Comparison of ENCODE assay signal across 8 cellular contexts in the genomic region with DNA sequence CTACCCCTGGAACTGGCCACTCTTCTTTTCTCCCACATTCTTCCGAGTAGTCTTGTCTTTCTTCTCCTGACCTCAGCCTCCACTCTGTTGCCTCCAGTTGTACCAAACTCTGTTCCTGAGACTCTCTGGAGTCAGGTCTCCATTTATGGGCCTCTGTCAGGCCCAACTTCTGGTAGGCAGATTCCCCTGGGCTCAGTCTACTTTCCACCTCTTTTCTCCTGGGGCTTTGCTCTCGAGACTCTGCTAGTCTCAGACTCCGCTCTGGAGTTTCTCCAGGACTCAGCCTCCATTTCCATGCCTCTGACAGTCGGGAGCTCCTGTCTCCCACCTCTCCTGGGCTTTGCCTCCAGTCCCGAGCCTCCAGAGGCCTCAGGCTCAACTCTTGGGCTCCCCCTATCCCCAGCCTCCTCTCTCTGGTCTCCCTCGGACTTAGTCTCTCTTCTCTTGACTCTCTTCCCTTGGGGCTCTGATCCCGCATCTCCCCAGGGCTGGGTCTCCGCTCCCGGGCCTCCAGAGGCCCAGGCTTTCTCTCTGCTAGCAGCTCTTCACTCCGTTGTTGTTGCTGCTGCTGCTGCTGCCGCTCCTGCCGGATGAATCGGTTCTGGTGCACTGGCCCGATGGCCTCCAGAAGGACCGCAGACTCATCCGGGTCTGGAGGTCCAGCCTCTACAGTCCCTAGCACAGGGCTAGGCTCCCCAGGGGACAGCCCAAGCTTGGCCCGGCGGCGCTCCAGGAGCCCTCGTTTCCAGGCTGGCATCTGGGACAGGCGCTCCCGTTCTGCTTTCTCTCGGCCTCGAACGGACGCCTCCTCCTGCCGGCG. TPM values are rescaled to one million over a fixed set of nuclear protein-coding genes. Genes with fewer than 3 reads are reported as not detected.
DNase-seq lines count a peak whose midpoint lies in the region; ATAC-seq and TF ChIP-seq lines count a peak whose summit lies in the region.

No MANE protein-coding gene starts in this region.

- WGBS in esophagus muscularis mucosa = 14% methylated on average over 18 of the region's 28 CpGs
- WGBS in trophoblast cell (ENCODE audit: extremely low coverage, insufficient coverage, insufficient read length) = no CpG with 5 or more reads among the region's 28 CpGs

- peaks cover 31% of the 10 kb centered on the region for H3K79me1 ChIP-seq in trophoblast cell (ENCODE audit: low read length)

- H3K4ac ChIP-seq in trophoblast cell (ENCODE audit: low read depth, low read length) = peak overlapping the region; percentile 40

- TF ChIP-seq POLR2A in esophagus muscularis mucosa (IDR thresholded peaks at IDR 0.05; ENCODE audit: low read depth) = no peak

- peak overlapping the region; percentile 72 for H3K4me2 ChIP-seq in trophoblast cell (ENCODE audit: low read length)

- peaks cover 64 to 89% (median 86%) of the 10 kb centered on the region in 4 donors for H3K4me1 ChIP-seq in esophagus muscularis mucosa
- H3K4me1 ChIP-seq in trophoblast cell (ENCODE audit: control insufficient read depth in 1 of 2, insufficient read depth in 2 of 2, low read length in 2 of 2) = peaks cover 38 to 50% of the 10 kb centered on the region in 2 experiments

- H3K23ac ChIP-seq in trophoblast cell (ENCODE audit: low read length) = no peak overlapping the region

- ATAC-seq in T-helper 17 cell (no peak), GM18517 (IDR thresholded peaks at IDR 0.05; ENCODE audit: unreplicated experiment) (no peak), GM19452 (IDR thresholded peaks at IDR 0.05; ENCODE audit: unreplicated experiment) (no peak)

- peaks cover 0 to 13% (median 3%) of the 10 kb centered on the region in 4 donors for H3K36me3 ChIP-seq in esophagus muscularis mucosa
- peaks cover 11 to 17% of the 10 kb centered on the region in 2 experiments for H3K36me3 ChIP-seq in trophoblast cell (ENCODE audit: control insufficient read depth in 1 of 2, insufficient read depth in 2 of 2, low read length in 2 of 2)

- H4K91ac ChIP-seq in trophoblast cell (ENCODE audit: low read depth, low read length) = peak overlapping the region; percentile 95

- peak overlapping the region; percentile 43 for H4K12ac ChIP-seq in trophoblast cell (ENCODE audit: low read depth, low read length)

- H2BK120ac ChIP-seq in trophoblast cell (ENCODE audit: insufficient read depth, low read length, poor library complexity) = peak overlapping the region; percentile 39

- H3K4me3 ChIP-seq in esophagus muscularis mucosa = peak overlapping the region; percentile 70 to 93 (median 80)
- peak overlapping the region; percentile 76 for H3K4me3 ChIP-seq in trophoblast cell (ENCODE audit: low read depth, low read length)

- H3K27me3 ChIP-seq in esophagus muscularis mucosa (no peaks in the 10 kb centered on the region), trophoblast cell (ENCODE audit: insufficient read depth, low read length) (no peaks in the 10 kb centered on the region)

- H3K4me1 Mint-ChIP-seq in T-helper 17 cell = peaks cover 57% of the 10 kb centered on the region

- H2AFZ ChIP-seq in trophoblast cell (ENCODE audit: insufficient read depth, low read length, poor library complexity) = peak overlapping the region; percentile 18

- H3K9me3 ChIP-seq in T-helper 17 cell (ENCODE audit: control insufficient read depth, low read length, poor library complexity, severe bottlenecking) (no peaks in the 10 kb centered on the region), esophagus muscularis mucosa (no peaks in the 10 kb centered on the region), trophoblast cell (ENCODE audit: insufficient read depth, low read depth, low read length) (peaks cover 1% of the 10 kb centered on the region)

- no peak for TF ChIP-seq EP300 in esophagus muscularis mucosa (IDR thresholded peaks at IDR 0.05)

- H3K27ac ChIP-seq in esophagus muscularis mucosa (replicated peaks in 1 of 4) (peak overlapping the region; percentile 95 to 99 (median 97)), trophoblast cell (ENCODE audit: low read depth, low read length) (peak overlapping the region; percentile 35)

- no peak overlapping the region for H3K9ac ChIP-seq in trophoblast cell (ENCODE audit: low read length)

- peak overlapping the region; percentile 97 for H3K27ac Mint-ChIP-seq in T-helper 17 cell

- peaks cover 34% of the 10 kb centered on the region for H3K36me3 Mint-ChIP-seq in T-helper 17 cell (ENCODE audit: low read depth)

- H4K8ac ChIP-seq in trophoblast cell (ENCODE audit: low read depth, low read length) = peak overlapping the region; percentile 58

- H3K79me2 ChIP-seq in trophoblast cell (ENCODE audit: control insufficient read depth, insufficient read depth, low read length, poor library complexity) = peaks cover 40% of the 10 kb centered on the region

- H2BK5ac ChIP-seq in trophoblast cell (ENCODE audit: low read depth, low read length, poor library complexity) = peak overlapping the region; percentile 42

- intact Hi-C loops in esophagus muscularis mucosa (cut with DNase I) = loop anchor here (10.0 kb wide), 1 partner anchor 199 kb away; the partner anchor contains the start of gene DDR1

- peak overlapping the region; percentile 86 for H3K14ac ChIP-seq in trophoblast cell (ENCODE audit: low read length)

- peak overlapping the region; percentile 26 for H3K18ac ChIP-seq in trophoblast cell (ENCODE audit: low read length)

- peak; percentile 73 for DNase-seq in activated CD8-positive, alpha-beta memory T cell treated with anti-CD3 and anti-CD28 coated beads for 24 hours
- DNase-seq in activated CD8-positive, alpha-beta memory T cell treated with anti-CD3 and anti-CD28 coated beads, Interleukin-2, amount 50 U/mL, for 4 hours = no peak
- DNase-seq in T-helper 17 cell (peak in 1 of 3 donors; percentile 18), esophagus muscularis mucosa (ENCODE audit: extremely low spot score) (no peak), trophoblast cell (no peak), NCI-H69 (lab: John Stamatoyannopoulos, UW) (no peak)

- peak overlapping the region; percentile 100 for H3K4me3 Mint-ChIP-seq in T-helper 17 cell

- peak overlapping the region; percentile 30 for H2AK5ac ChIP-seq in trophoblast cell (ENCODE audit: low read length)

- H3K27me3 Mint-ChIP-seq in T-helper 17 cell = no peaks in the 10 kb centered on the region

- H2BK12ac ChIP-seq in trophoblast cell (ENCODE audit: low read length) = peak overlapping the region; percentile 33

- peak in 1 of 3 experiments; percentile 10 for TF ChIP-seq CTCF in esophagus muscularis mucosa (IDR thresholded peaks at IDR 0.05)

RNA-seq across cellular contexts. Expression of gene PPP1R18, which starts 1.1 kb away (rescaled TPM):
- total RNA-seq in T-helper 17 cell = 100 to 1,000 TPM in 1 of 2 donors, 10 to 100 TPM in 1; 99.5 to 117 TPM
- 100 to 1,000 TPM in 1 of 4 donors, 10 to 100 TPM in 3; 39.5 to 104 (median 59.8) TPM for total RNA-seq in esophagus muscularis mucosa
- polyA plus RNA-seq in trophoblast cell (2013) = 93.6 and 96.8 TPM in 2 replicates

RNA-seq across cellular contexts. Expression of gene NRM, which starts 5.4 kb away (rescaled TPM):
- total RNA-seq in T-helper 17 cell (1 to 10 TPM; 4.7 to 5.6 TPM), esophagus muscularis mucosa (10 to 100 TPM in 1 of 4 donors, 1 to 10 TPM in 3; 4.6 to 10.2 (median 6.2) TPM)
- 55.7 and 59.4 TPM in 2 replicates for polyA plus RNA-seq in trophoblast cell (2013)

RNA-seq across cellular contexts. Expression of gene DHX16, which starts 12.6 kb away (rescaled TPM):
- 10 to 100 TPM; 23.5 to 25.6 TPM for total RNA-seq in T-helper 17 cell
- total RNA-seq in esophagus muscularis mucosa = 10 to 100 TPM; 20.3 to 41.1 (median 31.1) TPM
- polyA plus RNA-seq in trophoblast cell (2013) = 20.6 and 21.0 TPM in 2 replicates

RNA-seq across cellular contexts. Expression of gene MDC1, which starts 31.7 kb away (rescaled TPM):
- total RNA-seq in T-helper 17 cell (10 to 100 TPM; 37.4 to 46.5 TPM), esophagus muscularis mucosa (10 to 100 TPM; 10.8 to 20.3 (median 13.1) TPM)
- polyA plus RNA-seq in trophoblast cell (2013) = 29.1 and 32.3 TPM in 2 replicates

RNA-seq across cellular contexts. Expression of gene TUBB, which starts 34.8 kb away (rescaled TPM):
- 100 to 1,000 TPM; 104 to 108 TPM for total RNA-seq in T-helper 17 cell
- total RNA-seq in esophagus muscularis mucosa = 100 to 1,000 TPM; 208 to 398 (median 272) TPM
- 1,464 and 1,542 TPM in 2 replicates for polyA plus RNA-seq in trophoblast cell (2013)
